Comparison of ENCODE assay signal across 23 cellular contexts in the genomic region with DNA sequence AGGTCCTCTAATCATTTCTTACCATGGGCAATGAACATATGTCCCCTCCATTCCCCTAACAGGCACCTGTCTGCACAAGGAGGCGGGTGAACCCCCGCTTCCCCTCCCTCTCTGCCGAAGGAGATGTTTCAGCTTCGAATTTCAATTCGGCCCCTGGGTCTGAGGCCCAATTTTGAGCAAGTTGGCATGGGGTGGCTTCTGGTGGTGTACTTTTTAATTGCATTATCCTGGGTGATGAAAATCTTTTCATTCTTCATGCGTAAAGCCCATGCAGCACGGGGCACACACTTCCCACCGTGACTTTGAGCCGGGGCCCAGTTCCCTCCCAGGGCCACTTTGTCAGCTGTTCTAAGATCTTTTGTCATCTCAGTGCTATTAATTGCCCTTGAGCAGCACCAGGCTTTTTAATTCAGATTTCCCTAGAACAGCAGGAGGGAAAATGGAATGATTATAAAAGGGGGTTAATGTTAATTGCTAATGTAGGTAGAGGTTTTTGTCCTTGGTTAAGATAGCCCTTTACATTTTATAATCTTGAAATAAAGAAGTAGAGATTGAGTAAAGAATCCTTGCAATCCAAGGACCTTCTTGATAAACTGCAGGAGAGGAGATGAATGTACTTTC.
DNase-seq lines count a peak whose midpoint lies in the region; ATAC-seq and TF ChIP-seq lines count a peak whose summit lies in the region.
"Had no signal": no experiment of that assay in that cellular context is flagged by ENCODE, and none has a peak within 500 bp of the region (broad histone marks: within the 10 kb centered on the region; RNA-seq: fewer than 3 reads in every experiment).

No MANE protein-coding gene starts in this region.

- no peak overlapping the region for H3K27ac Mint-ChIP-seq in GM23338
- H3K27ac Mint-ChIP-seq: CD4-positive, alpha-beta memory T cell had no signal

- H3K4me3 Mint-ChIP-seq in GM23338, result no peak overlapping the region
- H3K4me3 Mint-ChIP-seq: CD4-positive, alpha-beta memory T cell had no signal

- no peaks in the 10 kb centered on the region for H3F3A ChIP-seq in GM23338 (replicated peaks; ENCODE audit: low read depth)

- H3K36me3 Mint-ChIP-seq in GM23338 (ENCODE audit: low read depth), result no peaks in the 10 kb centered on the region
- H3K36me3 Mint-ChIP-seq: CD4-positive, alpha-beta memory T cell had no signal

- in situ Hi-C loops in HAP-1 (cut with MboI; ENCODE audit: low sequenced_read_pairs) (no loop called here), ACHN (cut with HindIII; ENCODE audit: low pct_ligation_motif_present, low pct_unique_long_range_greater_than_20kb, low sequenced_read_pairs) (no loop called here)

- DNase-seq in GM23338 (ENCODE audit: low spot score) (peak; percentile 19), HAP-1 (ENCODE audit: low spot score in 2 of 2) (peak; percentile 64 to 65), NCI-H69 (lab: John Stamatoyannopoulos, UW) (peak; percentile 8), esophagus squamous epithelium (lab: John Stamatoyannopoulos, UW) (no peak), ACHN (no peak)
- DNase-seq: C1 segment of cervical spinal cord; Caco-2; CD4-positive, alpha-beta memory T cell; GF-D8; GM23248; Kasumi-1; NCI-H1092 treated with DMSO at 0.1 percent for 48 hours; NCI-H1694 treated with DMSO at 0.1 percent for 48 hours; NCI-H2081 treated with DMSO at 0.1 percent for 48 hours; Right ventricle myocardium superior; RPMI8226; T-helper 2 cell had no signal

- no peaks in the 10 kb centered on the region for H3K79me2 ChIP-seq in GM23338 (replicated peaks; ENCODE audit: insufficient read depth)

- no peak overlapping the region for H3K27ac ChIP-seq in GM23338 (ENCODE audit: low read depth)
- H3K27ac ChIP-seq in iPS-18a (ENCODE audit: low read length), result no peak overlapping the region
- H3K27ac ChIP-seq in esophagus squamous epithelium, result no peak overlapping the region
- H3K27ac ChIP-seq: A549, GM23248, SJSA1 had no signal

- no peak for TF ChIP-seq POLR2A in esophagus squamous epithelium (IDR thresholded peaks at IDR 0.05)

- peak overlapping the region; percentile 46 for H3K4me2 ChIP-seq in GM23338
- H3K4me2 ChIP-seq: A549 had no signal

- peaks cover 24% of the 10 kb centered on the region; the same call in 1 of the 2 replicates for H3K9me2 ChIP-seq in GM23338 (ENCODE audit: insufficient read depth)

- ATAC-seq in GM23338 (peak; percentile 79), HG03097 (IDR thresholded peaks at IDR 0.05; ENCODE audit: low FRiP score, unreplicated experiment) (no peak), GM19023 (IDR thresholded peaks at IDR 0.05; ENCODE audit: unreplicated experiment) (no peak)
- ATAC-seq: A549, K562 had no signal

- no peaks in the 10 kb centered on the region for H3K36me3 ChIP-seq in GM23338 (ENCODE audit: insufficient read depth)
- H3K36me3 ChIP-seq in HAP-1 (replicated peaks), result no peaks in the 10 kb centered on the region
- H3K36me3 ChIP-seq in iPS-18a (ENCODE audit: control insufficient read depth, low read depth, low read length), result no peaks in the 10 kb centered on the region
- H3K36me3 ChIP-seq in esophagus squamous epithelium, result no peaks in the 10 kb centered on the region
- H3K36me3 ChIP-seq: SJSA1 had no signal

- TF ChIP-seq CTCF in GM23338 (conservative IDR thresholded peaks at IDR 0.05; ENCODE audit: low read depth in 2 of 2) (no peak), esophagus squamous epithelium (IDR thresholded peaks at IDR 0.05) (no peak)

- peaks cover 30% of the 10 kb centered on the region for H3K4me1 Mint-ChIP-seq in GM23338

- H3K4me3 ChIP-seq in GM23338 (0 out of 2 replicates have a peak overlapping the region, but pooled peaks have one; percentile 10), HAP-1 (no peak overlapping the region), iPS-18a (ENCODE audit: low read length) (peak overlapping the region; percentile 6), esophagus squamous epithelium (no peak overlapping the region)
- H3K4me3 ChIP-seq: A549, GM23248, K562, SJSA1 had no signal

- H3K27me3 Mint-ChIP-seq in GM23338 (ENCODE audit: insufficient read depth, low read depth, poor library complexity), result peaks cover 5% of the 10 kb centered on the region

- H3K4me1 ChIP-seq in GM23338 (ENCODE audit: insufficient read depth), result peaks cover 35% of the 10 kb centered on the region
- H3K4me1 ChIP-seq in HAP-1, result peaks cover 11% of the 10 kb centered on the region
- peaks cover 22% of the 10 kb centered on the region for H3K4me1 ChIP-seq in iPS-18a (ENCODE audit: control insufficient read depth, low read depth, low read length)
- peaks cover 0 to 4% (median 0%) of the 10 kb centered on the region in 3 donors for H3K4me1 ChIP-seq in esophagus squamous epithelium
- H3K4me1 ChIP-seq: Caco-2, SJSA1 had no signal

- 84 to 89% methylated on average over 9 of the region's 9 CpGs for WGBS in esophagus squamous epithelium, 2 donors

- H3K27me3 ChIP-seq in GM23338 (ENCODE audit: insufficient read depth), result no peaks in the 10 kb centered on the region
- H3K27me3 ChIP-seq in HAP-1 (ENCODE audit: low read depth), result no peaks in the 10 kb centered on the region; the same call in 1 of the 2 replicates
- no peaks in the 10 kb centered on the region for H3K27me3 ChIP-seq in iPS-18a (ENCODE audit: control insufficient read depth, insufficient read depth, low read length)
- H3K27me3 ChIP-seq in esophagus squamous epithelium, result peaks cover 0 to 7% (median 0%) of the 10 kb centered on the region in 4 donors
- H3K27me3 ChIP-seq: SJSA1 had no signal

- H2AFZ ChIP-seq in GM23338, result no peak overlapping the region
- H2AFZ ChIP-seq: GM23248 had no signal

- intact Hi-C loops in esophagus squamous epithelium (cut with DNase I), result no loop called here

- H3K9me3 ChIP-seq in HAP-1 (no peaks in the 10 kb centered on the region), iPS-18a (ENCODE audit: control insufficient read depth, low read depth, low read length) (no peaks in the 10 kb centered on the region), esophagus squamous epithelium (no peaks in the 10 kb centered on the region)
- H3K9me3 ChIP-seq: A549, Caco-2, SJSA1 had no signal

- H3K9me3 Mint-ChIP-seq in GM23338, result no peaks in the 10 kb centered on the region

- no peaks in the 10 kb centered on the region for H4K20me1 ChIP-seq in GM23338 (replicated peaks; ENCODE audit: insufficient read depth)

- H3K9ac ChIP-seq in iPS-18a (ENCODE audit: low read length), result no peak overlapping the region
- H3K9ac ChIP-seq: GM23248 had no signal

TF ChIP-seq in GM23338, 12 proteins besides CTCF, POLR2A, EP300 and RAD21 (continues in another document):
- TF ChIP-seq JUNB (IDR thresholded peaks at IDR 0.05; ENCODE audit: unreplicated experiment) (no peak), POLR2AphosphoS5 (IDR thresholded peaks at IDR 0.05; ENCODE audit: low read depth) (no peak), ZNF331 (CRISPR knock-in tag; IDR thresholded peaks at IDR 0.05; ENCODE audit: low read depth) (no peak), NANOG (IDR thresholded peaks at IDR 0.05; ENCODE audit: borderline replicate concordance) (peak; percentile 52; the same call in 1 of the 2 replicates)

Comparison
In these comparisons a context has a peak if more than half of its experiments do, and no peak if none do; other contexts are left out.
1. DNase-seq: peak in GM23338 (single experiment), HAP-1 (2 of 2) and NCI-H69 (single experiment); none in esophagus squamous epithelium (single experiment) and ACHN (single experiment).
2. H3K4me3 ChIP-seq: peak in GM23338 (single experiment) and iPS-18a (single experiment); none in HAP-1 (single experiment) and esophagus squamous epithelium (0 of 4).